In genomic region chr20:14829897-14830296, GRCh38 we compare ENCODE assay signal across 10 cellular contexts.
A peak's percentile ranks its signal among the peaks of the same experiment; 100 is the strongest.
DNase-seq lines count a peak whose midpoint lies in the region; ATAC-seq and TF ChIP-seq lines count a peak whose summit lies in the region.
"Had no signal": no experiment of that assay in that cellular context is flagged by ENCODE, and none has a peak within 500 bp of the region (broad histone marks: within the 10 kb centered on the region; RNA-seq: fewer than 3 reads in every experiment).

No MANE protein-coding gene starts in this region.

- H3K27me3 Mint-ChIP-seq in activated T-helper 1 cell treated with anti-CD3 and anti-CD28 coated beads, Interleukin-12 subunit alpha, Interleukin-12 subunit beta, Interleukin-2, Interleukin-4 antibody, amounts not matched to agents 30 ng/mL and 10 ng/mL and 1 ng/mL, durations not matched to agents 14 hours and 24 hours and 36 hours (ENCODE audit: insufficient read depth) = no peaks in the 10 kb centered on the region

- no peak overlapping the region for H3K27ac Mint-ChIP-seq in activated T-helper 1 cell treated with anti-CD3 and anti-CD28 coated beads, Interleukin-12 subunit alpha, Interleukin-12 subunit beta, Interleukin-2, Interleukin-4 antibody, amounts not matched to agents 30 ng/mL and 10 ng/mL and 1 ng/mL, durations not matched to agents 14 hours and 24 hours and 36 hours

- DNase-seq in NCI-H2171 treated with DMSO at 0.1 percent for 48 hours (lab: John Stamatoyannopoulos, UW) = peak; percentile 82
- no peak for DNase-seq in activated T-helper 1 cell treated with anti-CD3 and anti-CD28 coated beads, Interleukin-12 subunit alpha, Interleukin-12 subunit beta, Interleukin-2, Interleukin-4 antibody, amounts not matched to agents 30 ng/mL and 10 ng/mL and 1 ng/mL, durations not matched to agents 14 hours and 24 hours and 36 hours (ENCODE audit: low spot score)
- DNase-seq in left cardiac atrium = no peak
- DNase-seq in prostate gland (ENCODE audit: low spot score) = no peak
- no peak for DNase-seq in stimulated activated CD4-positive, alpha-beta T cell treated with anti-CD3 and anti-CD28 coated beads, Interleukin-4, amount 100 ng/mL, for 1 hour
- DNase-seq: activated CD4-positive, alpha-beta T cell treated with anti-CD3 and anti-CD28 coated beads for 4 hours had no signal

- H3K4me1 Mint-ChIP-seq in activated T-helper 1 cell treated with anti-CD3 and anti-CD28 coated beads, Interleukin-12 subunit alpha, Interleukin-12 subunit beta, Interleukin-2, Interleukin-4 antibody, amounts not matched to agents 30 ng/mL and 10 ng/mL and 1 ng/mL, durations not matched to agents 14 hours and 24 hours and 36 hours (ENCODE audit: low read depth) = no peaks in the 10 kb centered on the region

- intact Hi-C loops in activated T-helper 1 cell treated with anti-CD3 and anti-CD28 coated beads, Interleukin-12 subunit alpha, Interleukin-12 subunit beta, Interleukin-2, Interleukin-4 antibody, amounts not matched to agents 30 ng/mL and 10 ng/mL and 1 ng/mL, durations not matched to agents 14 hours and 24 hours and 36 hours (cut with micrococcal nuclease) = no loop called here
- intact Hi-C loops in left cardiac atrium (cut with DNase I) = no loop called here
- intact Hi-C loops in prostate gland (cut with DNase I) = no loop called here

- no peaks in the 10 kb centered on the region for H3K36me3 Mint-ChIP-seq in activated T-helper 1 cell treated with anti-CD3 and anti-CD28 coated beads, Interleukin-12 subunit alpha, Interleukin-12 subunit beta, Interleukin-2, Interleukin-4 antibody, amounts not matched to agents 30 ng/mL and 10 ng/mL and 1 ng/mL, durations not matched to agents 14 hours and 24 hours and 36 hours (ENCODE audit: low read depth)

- no peaks in the 10 kb centered on the region for H3K27me3 ChIP-seq in prostate gland (replicated peaks; ENCODE audit: insufficient read depth)

- H3K4me3 ChIP-seq in prostate gland = no peak overlapping the region

- TF ChIP-seq POLR2A in prostate gland (IDR thresholded peaks at IDR 0.05) = no peak

- no peaks in the 10 kb centered on the region for H3K9me3 ChIP-seq in prostate gland

- 87% methylated on average over 1 of the region's 1 CpG for WGBS in prostate gland

- TF ChIP-seq CTCF in prostate gland (IDR thresholded peaks at IDR 0.05) = no peak

- ATAC-seq in GM18499 (IDR thresholded peaks at IDR 0.05; ENCODE audit: insufficient read depth, unreplicated experiment) (peak; percentile 38), GM21390 (IDR thresholded peaks at IDR 0.05; ENCODE audit: unreplicated experiment) (peak; percentile 56), HG03108 (IDR thresholded peaks at IDR 0.05; ENCODE audit: unreplicated experiment) (peak; percentile 46), left cardiac atrium (no peak)

- H3K4me3 Mint-ChIP-seq in activated T-helper 1 cell treated with anti-CD3 and anti-CD28 coated beads, Interleukin-12 subunit alpha, Interleukin-12 subunit beta, Interleukin-2, Interleukin-4 antibody, amounts not matched to agents 30 ng/mL and 10 ng/mL and 1 ng/mL, durations not matched to agents 14 hours and 24 hours and 36 hours = no peak overlapping the region

- H3K36me3 ChIP-seq in prostate gland = no peaks in the 10 kb centered on the region

- no peak overlapping the region for H3K27ac ChIP-seq in prostate gland
- H3K27ac ChIP-seq: KMS-11 had no signal

- no peaks in the 10 kb centered on the region for H3K4me1 ChIP-seq in prostate gland (replicated peaks)

- H3K9me3 Mint-ChIP-seq in activated T-helper 1 cell treated with anti-CD3 and anti-CD28 coated beads, Interleukin-12 subunit alpha, Interleukin-12 subunit beta, Interleukin-2, Interleukin-4 antibody, amounts not matched to agents 30 ng/mL and 10 ng/mL and 1 ng/mL, durations not matched to agents 14 hours and 24 hours and 36 hours = no peaks in the 10 kb centered on the region

Comparison
In these comparisons a context has a peak if more than half of its experiments do, and no peak if none do; other contexts are left out.
1. ATAC-seq: peak in GM18499 (single experiment), GM21390 (single experiment) and HG03108 (single experiment); none in left cardiac atrium (0 of 2).